In the genomic region with DNA sequence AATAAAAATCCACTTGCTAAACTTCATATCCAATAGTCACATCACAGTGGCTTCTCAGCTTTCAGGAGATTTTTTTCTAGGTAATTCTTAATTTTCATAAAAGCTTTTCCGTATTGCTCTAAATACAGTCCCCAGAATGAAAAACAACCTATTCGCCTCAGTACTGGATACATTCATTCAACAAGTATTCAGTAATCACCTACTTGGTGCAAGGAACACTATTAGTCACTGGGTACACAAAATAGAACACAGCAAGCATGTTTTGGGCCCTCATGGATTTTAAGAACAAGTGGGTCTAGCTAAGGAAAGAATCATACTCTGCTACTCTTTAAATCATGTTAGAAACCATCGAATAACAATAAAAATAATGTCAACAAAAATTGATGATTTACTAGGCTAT, we compare ENCODE assay signal across 3 cellular contexts.
TF ChIP-seq lines count a peak whose summit lies in the region.

No MANE protein-coding gene starts in this region.

TF ChIP-seq in SK-N-SH, 30 proteins besides CTCF, POLR2A, EP300 and RAD21:
- no peak for TF ChIP-seq TAF1 (IDR thresholded peaks at IDR 0.05; ENCODE audit: borderline replicate concordance, low read depth, low read length)
- TF ChIP-seq JUND (IDR thresholded peaks at IDR 0.05), result no peak
- no peak for TF ChIP-seq CHD2 (IDR thresholded peaks at IDR 0.05; ENCODE audit: low read length, partially characterized antibody)
- TF ChIP-seq POLR2AphosphoS5 (IDR thresholded peaks at IDR 0.05; ENCODE audit: low read depth, low read length), result no peak
- no peak for TF ChIP-seq FOXJ3 (CRISPR knock-in tag; IDR thresholded peaks at IDR 0.05)

TF ChIP-seq in SK-N-SH treated with all-trans-retinoic acid at 6 μM for 48 hours, 23 proteins besides CTCF, POLR2A, EP300 and RAD21:
- TF ChIP-seq ZC3H10 (CRISPR knock-in tag; IDR thresholded peaks at IDR 0.05) (no peak), SNAI2 (CRISPR knock-in tag; IDR thresholded peaks at IDR 0.05) (no peak), ISL1 (CRISPR knock-in tag; IDR thresholded peaks at IDR 0.05) (no peak), BACH2 (CRISPR knock-in tag; IDR thresholded peaks at IDR 0.05; ENCODE audit: borderline replicate concordance) (no peak)
- TF ChIP-seq, protein P1, sequence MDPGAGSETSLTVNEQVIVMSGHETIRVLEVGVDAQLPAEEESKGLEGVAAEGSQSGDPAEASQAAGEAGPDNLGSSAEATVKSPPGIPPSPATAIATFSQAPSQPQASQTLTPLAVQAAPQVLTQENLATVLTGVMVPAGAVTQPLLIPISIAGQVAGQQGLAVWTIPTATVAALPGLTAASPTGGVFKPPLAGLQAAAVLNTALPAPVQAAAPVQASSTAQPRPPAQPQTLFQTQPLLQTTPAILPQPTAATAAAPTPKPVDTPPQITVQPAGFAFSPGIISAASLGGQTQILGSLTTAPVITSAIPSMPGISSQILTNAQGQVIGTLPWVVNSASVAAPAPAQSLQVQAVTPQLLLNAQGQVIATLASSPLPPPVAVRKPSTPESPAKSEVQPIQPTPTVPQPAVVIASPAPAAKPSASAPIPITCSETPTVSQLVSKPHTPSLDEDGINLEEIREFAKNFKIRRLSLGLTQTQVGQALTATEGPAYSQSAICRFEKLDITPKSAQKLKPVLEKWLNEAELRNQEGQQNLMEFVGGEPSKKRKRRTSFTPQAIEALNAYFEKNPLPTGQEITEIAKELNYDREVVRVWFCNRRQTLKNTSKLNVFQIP (CRISPR knock-in tag; IDR thresholded peaks at IDR 0.05; ENCODE audit: borderline replicate concordance, low read depth), result no peak
- TF ChIP-seq, protein P2, sequence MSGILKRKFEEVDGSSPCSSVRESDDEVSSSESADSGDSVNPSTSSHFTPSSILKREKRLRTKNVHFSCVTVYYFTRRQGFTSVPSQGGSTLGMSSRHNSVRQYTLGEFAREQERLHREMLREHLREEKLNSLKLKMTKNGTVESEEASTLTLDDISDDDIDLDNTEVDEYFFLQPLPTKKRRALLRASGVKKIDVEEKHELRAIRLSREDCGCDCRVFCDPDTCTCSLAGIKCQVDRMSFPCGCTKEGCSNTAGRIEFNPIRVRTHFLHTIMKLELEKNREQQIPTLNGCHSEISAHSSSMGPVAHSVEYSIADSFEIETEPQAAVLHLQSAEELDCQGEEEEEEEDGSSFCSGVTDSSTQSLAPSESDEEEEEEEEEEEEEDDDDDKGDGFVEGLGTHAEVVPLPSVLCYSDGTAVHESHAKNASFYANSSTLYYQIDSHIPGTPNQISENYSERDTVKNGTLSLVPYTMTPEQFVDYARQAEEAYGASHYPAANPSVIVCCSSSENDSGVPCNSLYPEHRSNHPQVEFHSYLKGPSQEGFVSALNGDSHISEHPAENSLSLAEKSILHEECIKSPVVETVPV (CRISPR knock-in tag; IDR thresholded peaks at IDR 0.05), result no peak

TF ChIP-seq in HepG2, 621 proteins besides CTCF, POLR2A, EP300 and RAD21:
- TF ChIP-seq ZNF124 (CRISPR knock-in tag; IDR thresholded peaks at IDR 0.05) (no peak), ZKSCAN8 (CRISPR knock-in tag; IDR thresholded peaks at IDR 0.05; ENCODE audit: borderline replicate concordance) (0 out of 2 replicates have a peak, but pooled peaks have one; percentile 39), ZC3H4 (CRISPR knock-in tag; IDR thresholded peaks at IDR 0.05; ENCODE audit: borderline replicate concordance) (no peak)
